ENCODE assay signal across 14 cellular contexts in the genomic region with DNA sequence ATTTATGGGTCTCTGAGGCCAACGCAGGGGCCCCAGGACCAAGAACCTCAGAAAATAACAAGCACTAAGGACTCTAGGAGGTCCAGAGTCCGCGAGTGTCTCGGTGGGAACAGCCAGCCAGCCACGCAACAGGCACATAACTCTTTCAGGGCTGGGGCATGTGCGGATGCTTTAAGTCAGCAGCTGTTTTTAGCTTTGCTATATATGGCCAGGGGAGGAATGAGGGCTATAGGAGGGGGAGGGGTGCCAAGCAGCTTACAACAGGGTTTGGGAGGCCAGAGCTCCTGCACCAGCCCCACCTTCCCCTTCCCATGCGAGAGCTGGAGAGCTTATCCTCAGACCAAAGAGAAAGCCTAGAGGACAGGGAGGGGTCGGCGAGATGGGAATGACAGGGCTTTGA. TPM values are rescaled to one million over a fixed set of nuclear protein-coding genes. Genes with fewer than 3 reads are reported as not detected.
DNase-seq lines count a peak whose midpoint lies in the region; ATAC-seq and TF ChIP-seq lines count a peak whose summit lies in the region.
"Had no signal": no experiment of that assay in that cellular context is flagged by ENCODE, and none has a peak within 500 bp of the region (broad histone marks: within the 10 kb centered on the region; RNA-seq: fewer than 3 reads in every experiment).

No MANE protein-coding gene starts in this region.

- H3K27me3 Mint-ChIP-seq in nephron (ENCODE audit: low read depth): peaks cover 3% of the 10 kb centered on the region
- H3K27me3 Mint-ChIP-seq in effector memory CD8-positive, alpha-beta T cell: peaks cover 44 to 75% of the 10 kb centered on the region in 2 donors

- ATAC-seq in effector memory CD8-positive, alpha-beta T cell (replicated peaks): no peak
- ATAC-seq: pancreas had no signal

- H3K4me1 ChIP-seq in SJCRH30: peaks cover 55% of the 10 kb centered on the region
- H3K4me1 ChIP-seq in cardiac muscle cell (ENCODE audit: low read depth): peaks cover 67% of the 10 kb centered on the region
- H3K4me1 ChIP-seq in effector memory CD4-positive, alpha-beta T cell (ENCODE audit: control insufficient read depth, insufficient read depth, low read length, poor library complexity, severe bottlenecking): no peaks in the 10 kb centered on the region
- H3K4me1 ChIP-seq: pancreas had no signal

- DNase-seq in AG10803 (ENCODE audit: low read depth): peak; percentile 73
- peak; percentile 96 to 97 for DNase-seq in SJCRH30
- peak; percentile 44 to 97 for DNase-seq in cardiac muscle cell (ENCODE audit: low read depth in 1 of 2, low spot score in 1 of 2)
- DNase-seq in effector memory CD8-positive, alpha-beta T cell: no peak
- no peak for DNase-seq in effector memory CD4-positive, alpha-beta T cell
- no peak for DNase-seq in GM10248 (ENCODE audit: extremely low spot score)
- no peak for DNase-seq in activated CD4-positive, alpha-beta T cell treated with anti-CD3 and anti-CD28 coated beads, Interleukin-2, amount 50 U/mL, for 48 hours
- DNase-seq: activated T-cell treated with anti-CD3 and anti-CD28 coated beads for 4 hours; anterior cingulate cortex; DMS79 treated with DMSO at 0.1 percent for 48 hours; NCI-H226; pancreas; stimulated activated CD4-positive, alpha-beta T cell treated with anti-CD3 and anti-CD28 coated beads, Interleukin-4, amount 100 ng/mL, for 1 hour had no signal

- H3K4me3 ChIP-seq in AG10803 (ENCODE audit: low read length): peak overlapping the region; percentile 17
- H3K4me3 ChIP-seq in SJCRH30: peak overlapping the region; percentile 27
- peak overlapping the region; percentile 9 for H3K4me3 ChIP-seq in cardiac muscle cell
- H3K4me3 ChIP-seq in effector memory CD4-positive, alpha-beta T cell (ENCODE audit: insufficient read depth, low read depth, low read length, poor library complexity, severe bottlenecking): no peak overlapping the region
- H3K4me3 ChIP-seq: pancreas had no signal

- H3K36me3 ChIP-seq in SJCRH30 (no peaks in the 10 kb centered on the region), cardiac muscle cell (no peaks in the 10 kb centered on the region)
- H3K36me3 ChIP-seq in effector memory CD4-positive, alpha-beta T cell (ENCODE audit: control insufficient read depth, insufficient read depth, low read length): no peaks in the 10 kb centered on the region
- H3K36me3 ChIP-seq: pancreas had no signal

- H3K27me3 ChIP-seq in SJCRH30 (no peaks in the 10 kb centered on the region), cardiac muscle cell (no peaks in the 10 kb centered on the region)
- peaks cover 5% of the 10 kb centered on the region for H3K27me3 ChIP-seq in effector memory CD4-positive, alpha-beta T cell (replicated peaks; ENCODE audit: control insufficient read depth, insufficient read depth, low read length, poor library complexity, severe bottlenecking)

- POLR2A ChIA-PET in GM10248 (lab: Yijun Ruan, JAX): no interaction called here

- no peak for TF ChIP-seq CTCF in AG10803 (conservative IDR thresholded peaks at IDR 0.05; ENCODE audit: low read length)
- TF ChIP-seq CTCF in cardiac muscle cell (IDR thresholded peaks at IDR 0.05; ENCODE audit: low read depth, low read length): no peak
- no peak for TF ChIP-seq CTCF in nephron (IDR thresholded peaks at IDR 0.05; ENCODE audit: unreplicated experiment in 3 of 3)
- TF ChIP-seq CTCF in GM10248 (IDR thresholded peaks at IDR 0.05; ENCODE audit: control extremely low read depth, extremely low read depth, low read depth, missing control alignments): no peak

- H3K27ac ChIP-seq in SJCRH30 (peak overlapping the region; percentile 76), cardiac muscle cell (peak overlapping the region; percentile 99)
- H3K27ac ChIP-seq in effector memory CD4-positive, alpha-beta T cell (ENCODE audit: insufficient read depth, low read length, poor library complexity, severe bottlenecking): no peak overlapping the region
- H3K27ac ChIP-seq: pancreas had no signal

- no peaks in the 10 kb centered on the region for H3K9me3 Mint-ChIP-seq in nephron
- no peaks in the 10 kb centered on the region for H3K9me3 Mint-ChIP-seq in effector memory CD8-positive, alpha-beta T cell

- no peaks in the 10 kb centered on the region for H3K36me3 Mint-ChIP-seq in nephron (ENCODE audit: low read depth)
- no peaks in the 10 kb centered on the region for H3K36me3 Mint-ChIP-seq in effector memory CD8-positive, alpha-beta T cell (ENCODE audit: insufficient read depth)

- peak overlapping the region; percentile 85 to 94 (median 92) for H3K27ac Mint-ChIP-seq in nephron
- H3K27ac Mint-ChIP-seq in effector memory CD8-positive, alpha-beta T cell: no peak overlapping the region

- peak overlapping the region; percentile 42 to 85 (median 67) for H3K4me3 Mint-ChIP-seq in nephron
- H3K4me3 Mint-ChIP-seq in effector memory CD8-positive, alpha-beta T cell: no peak overlapping the region

- peaks cover 65% of the 10 kb centered on the region for H3K4me1 Mint-ChIP-seq in nephron
- no peaks in the 10 kb centered on the region for H3K4me1 Mint-ChIP-seq in effector memory CD8-positive, alpha-beta T cell (ENCODE audit: low read depth in 2 of 2)

- H3K9me3 ChIP-seq in SJCRH30 (replicated peaks): no peaks in the 10 kb centered on the region
- no peaks in the 10 kb centered on the region for H3K9me3 ChIP-seq in cardiac muscle cell (ENCODE audit: low read depth)
- no peaks in the 10 kb centered on the region for H3K9me3 ChIP-seq in effector memory CD4-positive, alpha-beta T cell (ENCODE audit: control insufficient read depth, low read length)
- H3K9me3 ChIP-seq: pancreas had no signal

- CTCF ChIA-PET in GM10248 (lab: Yijun Ruan, JAX): interaction anchor here (0.8 to 2.3 kb wide), 2 partner anchors 8 to 10 kb away, joined by 3 to 8 read pairs; no protein-coding TSS in a partner anchor

RNA-seq across cellular contexts. Expression of a gene that starts 6.2 kb away (rescaled TPM):
- 6.7 and 7.4 TPM in 2 replicates for total RNA-seq in SJCRH30 (2014; rRNA removed; shearing (Covaris generic))
- total RNA-seq in cardiac muscle cell: 154 and 205 TPM in 2 replicates
- 97.2 and 142 TPM in 2 replicates for polyA plus RNA-seq in cardiac muscle cell

RNA-seq across cellular contexts. Expression of a gene that starts 29.8 kb away (rescaled TPM):
- total RNA-seq in SJCRH30 (2014; rRNA removed; shearing (Covaris generic)): 50.6 and 54.9 TPM in 2 replicates
- total RNA-seq in cardiac muscle cell: 28.5 and 28.6 TPM in 2 replicates
- polyA plus RNA-seq in cardiac muscle cell: 35.2 and 41.4 TPM in 2 replicates

Comparison
In these comparisons a context has a peak if more than half of its experiments do, and no peak if none do; other contexts are left out.
1. DNase-seq: peak in AG10803 (single experiment), SJCRH30 (2 of 2) and cardiac muscle cell (2 of 2); none in effector memory CD8-positive, alpha-beta T cell (0 of 3), effector memory CD4-positive, alpha-beta T cell (0 of 3), GM10248 (single experiment) and activated CD4-positive, alpha-beta T cell treated with anti-CD3 and anti-CD28 coated beads, Interleukin-2, amount 50 U/mL, for 48 hours (0 of 2).
2. H3K27ac Mint-ChIP-seq: peak in nephron (3 of 3); none in effector memory CD8-positive, alpha-beta T cell (0 of 2).
3. H3K4me3 Mint-ChIP-seq: peak in nephron (3 of 3); none in effector memory CD8-positive, alpha-beta T cell (0 of 2).
4. RNA of a gene that starts 6.2 kb away (total RNA-seq): 154 to 205 TPM in cardiac muscle cell; 6.7 to 7.4 TPM in SJCRH30; every median in the first group is over 10 times any median in the second.